Comparison of ENCODE assay signal across 13 cellular contexts in the genomic region with DNA sequence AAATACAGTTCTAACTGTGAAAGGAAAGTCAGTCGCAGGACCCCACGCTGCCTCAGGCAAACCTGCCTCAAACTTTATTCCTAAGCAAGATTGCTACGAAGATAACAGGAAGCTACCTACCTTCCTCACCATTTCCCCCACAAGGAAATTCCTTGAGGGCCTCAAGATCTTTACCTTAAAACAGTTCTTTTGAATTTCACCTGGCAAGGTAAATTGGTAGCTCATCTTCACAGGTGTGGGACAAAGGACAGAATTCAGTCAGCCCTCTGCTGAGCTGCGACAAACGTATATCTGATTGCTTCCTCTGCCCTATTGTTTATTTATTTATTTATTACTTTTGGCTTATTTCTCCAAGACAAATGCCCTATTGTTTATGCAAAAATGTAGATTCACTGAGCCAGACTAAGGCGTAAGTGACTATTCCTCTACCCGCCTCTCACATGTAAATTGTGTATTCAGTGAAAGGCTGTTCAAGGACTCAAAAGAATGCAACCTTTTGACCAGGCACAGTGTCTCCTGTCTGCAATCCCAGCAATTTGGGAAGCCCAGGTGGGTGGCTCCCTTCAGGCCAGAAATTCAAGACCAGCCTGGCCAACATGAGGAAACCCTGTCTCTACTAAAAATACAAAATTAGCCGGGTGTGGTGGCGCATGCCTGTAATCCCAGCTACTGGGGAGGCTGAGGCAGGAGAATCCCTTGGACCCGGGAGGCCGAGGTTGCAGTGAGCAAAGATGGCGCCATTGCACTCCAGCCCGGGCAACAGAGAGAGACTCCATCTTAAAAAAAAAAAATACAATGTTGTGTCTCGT. TPM values are rescaled to one million over a fixed set of nuclear protein-coding genes. Genes with fewer than 3 reads are reported as not detected.
A peak's percentile ranks its signal among the peaks of the same experiment; 100 is the strongest.
DNase-seq lines count a peak whose midpoint lies in the region; ATAC-seq and TF ChIP-seq lines count a peak whose summit lies in the region.
"Had no signal": no experiment of that assay in that cellular context is flagged by ENCODE, and none has a peak within 500 bp of the region (broad histone marks: within the 10 kb centered on the region; RNA-seq: fewer than 3 reads in every experiment).

No MANE protein-coding gene starts in this region.

- H4K20me1 ChIP-seq in smooth muscle cell (ENCODE audit: low read depth): no peaks in the 10 kb centered on the region

- TF ChIP-seq CTCF in smooth muscle cell (IDR thresholded peaks at IDR 0.05; ENCODE audit: borderline replicate concordance, insufficient read depth, poor library complexity, severe bottlenecking): no peak

- no peak overlapping the region for H3K4me3 ChIP-seq in smooth muscle cell

- H3K9me3 ChIP-seq in smooth muscle cell (replicated peaks; ENCODE audit: low read depth): no peaks in the 10 kb centered on the region

- DNase-seq in effector memory CD8-positive, alpha-beta T cell: no peak
- DNase-seq in smooth muscle cell (lab: John Stamatoyannopoulos, UW; ENCODE audit: unreplicated experiment): no peak
- DNase-seq in activated CD4-positive, alpha-beta T cell treated with anti-CD3 and anti-CD28 coated beads, Interleukin-2, amount 50 U/mL, for 1 hour: no peak
- DNase-seq in D341Med (ENCODE audit: low spot score): no peak
- DNase-seq in HK-2 (ENCODE audit: unreplicated experiment): no peak
- DNase-seq: activated effector memory CD4-positive, alpha-beta T cell treated with Interleukin-2 at 50 U/mL for 16 hours; naive thymus-derived CD8-positive, alpha-beta T cell; NCI-H1105; stimulated activated CD4-positive, alpha-beta T cell treated with anti-CD3 and anti-CD28 coated beads, Interleukin-15, amount 100 ng/mL, for 24 hours had no signal

- peak; percentile 97 for ATAC-seq in GM21423 (IDR thresholded peaks at IDR 0.05; ENCODE audit: unreplicated experiment)
- peak; percentile 100 for ATAC-seq in HG03280 (IDR thresholded peaks at IDR 0.05; ENCODE audit: unreplicated experiment)
- peak; percentile 66 for ATAC-seq in effector memory CD8-positive, alpha-beta T cell (replicated peaks)
- no peak for ATAC-seq in GM18909 (IDR thresholded peaks at IDR 0.05; ENCODE audit: poor library complexity, unreplicated experiment)

- H3K36me3 Mint-ChIP-seq in effector memory CD8-positive, alpha-beta T cell (ENCODE audit: insufficient read depth): no peaks in the 10 kb centered on the region
- H3K36me3 Mint-ChIP-seq: naive thymus-derived CD8-positive, alpha-beta T cell had no signal

- H3K27ac ChIP-seq in smooth muscle cell (ENCODE audit: low read depth): peak overlapping the region; percentile 90

- no peaks in the 10 kb centered on the region for H3F3A ChIP-seq in smooth muscle cell (ENCODE audit: low read depth)

- no peak overlapping the region for H3K9ac ChIP-seq in smooth muscle cell (ENCODE audit: low read depth)

- H3K79me2 ChIP-seq in smooth muscle cell (ENCODE audit: low read depth): no peaks in the 10 kb centered on the region

- 67% methylated on average over 14 of the region's 14 CpGs for WGBS in smooth muscle cell (ENCODE audit: low lambda C conversion rate)

- H3K27me3 ChIP-seq in smooth muscle cell (ENCODE audit: low read depth): no peaks in the 10 kb centered on the region

- H2AFZ ChIP-seq in smooth muscle cell (ENCODE audit: low read depth): no peak overlapping the region

- H3K4me2 ChIP-seq in smooth muscle cell: no peak overlapping the region

- no peaks in the 10 kb centered on the region for H3K4me1 ChIP-seq in smooth muscle cell (ENCODE audit: low read depth)

- no peaks in the 10 kb centered on the region for H3K9me3 Mint-ChIP-seq in effector memory CD8-positive, alpha-beta T cell
- H3K9me3 Mint-ChIP-seq: naive thymus-derived CD8-positive, alpha-beta T cell had no signal

- H3K4me1 Mint-ChIP-seq in effector memory CD8-positive, alpha-beta T cell (ENCODE audit: low read depth in 2 of 2): peaks cover 4 to 10% of the 10 kb centered on the region in 2 donors

- peaks cover 5 to 9% of the 10 kb centered on the region in 2 donors for H3K27me3 Mint-ChIP-seq in effector memory CD8-positive, alpha-beta T cell

- H3K27ac Mint-ChIP-seq in effector memory CD8-positive, alpha-beta T cell: no peak overlapping the region
- H3K27ac Mint-ChIP-seq: naive thymus-derived CD8-positive, alpha-beta T cell had no signal

- H3K36me3 ChIP-seq in smooth muscle cell (ENCODE audit: low read depth): no peaks in the 10 kb centered on the region

- H3K4me3 Mint-ChIP-seq in effector memory CD8-positive, alpha-beta T cell: no peak overlapping the region
- H3K4me3 Mint-ChIP-seq: naive thymus-derived CD8-positive, alpha-beta T cell had no signal

RNA-seq across cellular contexts. Expression of a gene that starts 17.3 kb away (rescaled TPM):
- 12.4 and 28.5 TPM in 2 replicates for total RNA-seq in smooth muscle cell
- 20.4 and 20.8 TPM in 2 replicates for polyA plus RNA-seq in smooth muscle cell

RNA-seq across cellular contexts. Expression of a gene that starts 31.6 kb away (rescaled TPM):
- total RNA-seq in smooth muscle cell: 7.5 and 7.6 TPM in 2 replicates
- polyA plus RNA-seq in smooth muscle cell: 6.8 and 9.8 TPM in 2 replicates
- total RNA-seq: Daoy had no signal
